19 cellular contexts compared by ENCODE assay signal in genomic region chr5:158802941-158803341, GRCh38.
A peak's percentile ranks its signal among the peaks of the same experiment; 100 is the strongest.
DNase-seq lines count a peak whose midpoint lies in the region; ATAC-seq, FAIRE-seq and TF ChIP-seq lines count a peak whose summit lies in the region.
"Had no signal": no experiment of that assay in that cellular context is flagged by ENCODE, and none has a peak within 500 bp of the region (broad histone marks: within the 10 kb centered on the region; RNA-seq: fewer than 3 reads in every experiment).

No MANE protein-coding gene starts in this region.

- WGBS in gastroesophageal sphincter (ENCODE audit: low coverage in 1 of 2), 2 donors, result 26 to 46% methylated on average over 6 of the region's 6 CpGs

- no peaks in the 10 kb centered on the region for H3K9me3 Mint-ChIP-seq in astrocyte (ENCODE audit: unreplicated experiment)
- H3K9me3 Mint-ChIP-seq: central memory CD8-positive, alpha-beta T cell; neural progenitor cell; WTC11 had no signal

- TF ChIP-seq POLR2A in gastroesophageal sphincter (IDR thresholded peaks at IDR 0.05), result no peak

- H3K27me3 ChIP-seq in astrocyte (ENCODE audit: insufficient read depth, low read length), result no peaks in the 10 kb centered on the region
- no peaks in the 10 kb centered on the region for H3K27me3 ChIP-seq in gastroesophageal sphincter
- H3K27me3 ChIP-seq: neural progenitor cell, sigmoid colon had no signal

- no peak overlapping the region for H2AFZ ChIP-seq in astrocyte (ENCODE audit: low read depth, low read length)
- H2AFZ ChIP-seq: neural progenitor cell had no signal

- no peak overlapping the region for H3K4me3 ChIP-seq in astrocyte (ENCODE audit: insufficient read depth, low read depth, low read length)
- no peak overlapping the region for H3K4me3 ChIP-seq in gastroesophageal sphincter
- no peak overlapping the region for H3K4me3 ChIP-seq in skeletal muscle cell (ENCODE audit: low read depth, low read length)
- H3K4me3 ChIP-seq: GM12878, lower lobe of right lung, neural progenitor cell, sigmoid colon had no signal

- H3K36me3 Mint-ChIP-seq in astrocyte (ENCODE audit: low read depth, unreplicated experiment), result no peaks in the 10 kb centered on the region
- H3K36me3 Mint-ChIP-seq: neural progenitor cell, WTC11 had no signal

- FAIRE-seq in astrocyte (lab: Jason Lieb, UNC) (peak; percentile 88), HTR-8/SVneo (lab: Jason Lieb, UNC) (no peak)
- FAIRE-seq: endothelial cell of umbilical vein, GM12878 had no signal

- no peak overlapping the region for H3K4me3 Mint-ChIP-seq in astrocyte (ENCODE audit: unreplicated experiment)
- H3K4me3 Mint-ChIP-seq: central memory CD8-positive, alpha-beta T cell; neural progenitor cell; WTC11 had no signal

- H3K9ac ChIP-seq in astrocyte (ENCODE audit: low read length), result no peak overlapping the region
- H3K9ac ChIP-seq: neural progenitor cell had no signal

- H3K36me3 ChIP-seq in astrocyte (ENCODE audit: insufficient read depth, low read length) (no peaks in the 10 kb centered on the region), gastroesophageal sphincter (no peaks in the 10 kb centered on the region)
- H3K36me3 ChIP-seq: lower lobe of right lung, neural progenitor cell, sigmoid colon had no signal

- H4K20me1 ChIP-seq in astrocyte (ENCODE audit: insufficient read depth, low read length), result no peaks in the 10 kb centered on the region

- H3K27me3 Mint-ChIP-seq in astrocyte (ENCODE audit: low read depth, unreplicated experiment), result peaks cover 9% of the 10 kb centered on the region

- DNase-seq in AG20443 (ENCODE audit: low spot score) (peak; percentile 55), astrocyte (ENCODE audit: low read depth) (peak; percentile 73), skeletal muscle cell (ENCODE audit: low read depth) (peak; percentile 44), DMS53 (lab: John Stamatoyannopoulos, UW) (no peak), HEK293T (ENCODE audit: extremely low spot score) (no peak), HTR-8/SVneo (ENCODE audit: insufficient read length, low spot score) (no peak)
- DNase-seq: activated naive CD4-positive, alpha-beta T cell; lower lobe of right lung; NCI-H2081 treated with DMSO at 0.1 percent for 48 hours; NCI-H774; sigmoid colon; stimulated activated naive CD4-positive, alpha-beta T cell had no signal

- H3K9me3 ChIP-seq in astrocyte (ENCODE audit: insufficient read depth, low read depth, low read length), result no peaks in the 10 kb centered on the region
- no peaks in the 10 kb centered on the region for H3K9me3 ChIP-seq in gastroesophageal sphincter
- H3K9me3 ChIP-seq: lower lobe of right lung, sigmoid colon had no signal

- no peak for TF ChIP-seq EP300 in gastroesophageal sphincter (IDR thresholded peaks at IDR 0.05)

- H3K27ac ChIP-seq in astrocyte (ENCODE audit: low read depth, low read length) (no peak overlapping the region), gastroesophageal sphincter (peak overlapping the region in 2 of 4 donors; percentile 0 to 44)
- H3K27ac ChIP-seq: lower lobe of right lung, neural progenitor cell had no signal

- H3K4me1 Mint-ChIP-seq in astrocyte (ENCODE audit: low read depth, unreplicated experiment), result no peaks in the 10 kb centered on the region
- H3K4me1 Mint-ChIP-seq: central memory CD8-positive, alpha-beta T cell had no signal

- H3K79me2 ChIP-seq in astrocyte (ENCODE audit: insufficient read depth, low read length), result no peaks in the 10 kb centered on the region

- peak overlapping the region; percentile 53 for H3K4me2 ChIP-seq in astrocyte (ENCODE audit: low read length)
- H3K4me2 ChIP-seq: neural progenitor cell had no signal

- CTCF ChIA-PET in HEK293T (lab: Yijun Ruan, JAX), result interaction anchor here (1.3 kb wide), 2 partner anchors 9 to 108 kb away, joined by 3 to 4 read pairs; no protein-coding TSS in a partner anchor

- ATAC-seq in gastroesophageal sphincter (peak; percentile 37), GM21619 (IDR thresholded peaks at IDR 0.05; ENCODE audit: unreplicated experiment) (no peak)
- ATAC-seq: GM12878, lower lobe of right lung, WTC11 had no signal

- no peak overlapping the region for H3K27ac Mint-ChIP-seq in astrocyte (ENCODE audit: unreplicated experiment)
- H3K27ac Mint-ChIP-seq: neural progenitor cell, WTC11 had no signal

- POLR2A ChIA-PET in HEK293T (lab: Yijun Ruan, JAX), result no interaction called here

- H3K4me1 ChIP-seq in astrocyte (ENCODE audit: insufficient read depth, low read length) (no peaks in the 10 kb centered on the region), gastroesophageal sphincter (peaks cover 0 to 36% (median 12%) of the 10 kb centered on the region in 3 donors)
- H3K4me1 ChIP-seq: lower lobe of right lung had no signal

- TF ChIP-seq CTCF in astrocyte (IDR thresholded peaks at IDR 0.05; ENCODE audit: insufficient read depth, low read depth, low read length) (no peak), gastroesophageal sphincter (IDR thresholded peaks at IDR 0.05) (no peak)

TF ChIP-seq in HEK293T, 16 proteins besides CTCF, POLR2A, EP300 and RAD21:
- no peak for TF ChIP-seq SP1 (IDR thresholded peaks at IDR 0.05)
- TF ChIP-seq BHLHE40 (IDR thresholded peaks at IDR 0.05; ENCODE audit: borderline replicate concordance), result no peak
- TF ChIP-seq CTBP1 (IDR thresholded peaks at IDR 0.05; ENCODE audit: borderline replicate concordance), result no peak
- TF ChIP-seq LEF1 (IDR thresholded peaks at IDR 0.05; ENCODE audit: borderline replicate concordance), result no peak
- TF ChIP-seq NFRKB (IDR thresholded peaks at IDR 0.05), result no peak
- no peak for TF ChIP-seq L3MBTL2 (conservative IDR thresholded peaks at IDR 0.05)
- TF ChIP-seq TARDBP (IDR thresholded peaks at IDR 0.05), result no peak
- no peak for TF ChIP-seq ELF4 (IDR thresholded peaks at IDR 0.05)
- no peak for TF ChIP-seq FOXA1 (IDR thresholded peaks at IDR 0.05)
- no peak for TF ChIP-seq ARNT (IDR thresholded peaks at IDR 0.05)
- no peak for TF ChIP-seq SUZ12 (IDR thresholded peaks at IDR 0.05)

Comparison
In these comparisons a context has a peak if more than half of its experiments do, and no peak if none do; other contexts are left out.
1. DNase-seq: peak in AG20443 (single experiment), astrocyte (single experiment) and skeletal muscle cell (single experiment); none in DMS53 (single experiment), HEK293T (single experiment) and HTR-8/SVneo (single experiment).